In the genomic region with DNA sequence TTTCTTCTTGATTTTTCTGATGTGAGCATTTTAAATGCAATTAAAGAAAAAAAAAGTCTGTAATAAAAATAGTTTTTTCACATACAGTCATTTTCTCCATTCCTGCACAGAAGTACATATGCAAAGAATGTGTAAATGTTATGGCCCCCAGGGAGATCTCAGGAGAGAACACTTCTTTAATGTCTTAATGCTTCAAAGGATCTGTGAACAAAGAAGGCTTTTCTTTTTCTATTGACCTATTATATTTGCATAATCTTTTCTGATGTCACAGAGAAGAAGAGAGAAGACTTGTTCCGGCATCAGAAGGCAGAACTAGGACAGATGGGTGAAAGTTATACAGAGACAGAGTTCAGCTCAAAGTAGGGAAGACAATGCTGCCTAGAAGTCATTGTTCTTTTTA, we compare ENCODE assay signal across 28 cellular contexts.
"Had no signal": no experiment of that assay in that cellular context is flagged by ENCODE, and none has a peak within 500 bp of the region (broad histone marks: within the 10 kb centered on the region; RNA-seq: fewer than 3 reads in every experiment).

No MANE protein-coding gene starts in this region.

- H3K27ac ChIP-seq: ovary, prostate gland, sigmoid colon, stomach, suprapubic skin, tibial artery, upper lobe of right lung had no signal

- H3K4me3 ChIP-seq: ovary, prostate gland, sigmoid colon, stomach, suprapubic skin, tibial artery, upper lobe of right lung had no signal

- H3K4me1 ChIP-seq: prostate gland, stomach, suprapubic skin, tibial artery, upper lobe of right lung had no signal

- FAIRE-seq: endothelial cell of umbilical vein, kidney, small intestine had no signal

- H3K36me3 ChIP-seq: ovary, prostate gland, sigmoid colon, stomach, suprapubic skin, tibial artery, upper lobe of right lung had no signal

- H3K27me3 ChIP-seq: ovary, sigmoid colon, stomach, suprapubic skin, tibial artery, upper lobe of right lung had no signal

- H3K9me3 ChIP-seq: ovary, prostate gland, sigmoid colon, stomach, suprapubic skin, upper lobe of right lung had no signal

- DNase-seq: activated CD4-positive, alpha-beta memory T cell treated with anti-CD3 and anti-CD28 coated beads, Interleukin-2, amount 10 ng/mL, durations not matched to agents 7 days and 5 days; activated CD4-positive, alpha-beta T cell treated with anti-CD3 and anti-CD28 coated beads for 1 hour; activated CD4-positive, alpha-beta T cell treated with anti-CD3 and anti-CD28 coated beads, Interleukin-2, amount 10 ng/mL, durations not matched to agents 7 days and 5 days; activated gamma-delta T cell treated with Interleukin-2 at 50 U/mL for 16 hours; activated naive CD8-positive, alpha-beta T cell treated with anti-CD3 and anti-CD28 coated beads, Interleukin-2, amount 50 U/mL, for 24 hours; activated T-cell treated with anti-CD3 and anti-CD28 coated beads, Interleukin-2, amount 50 U/mL, for 4 hours; amygdala; caudate nucleus; cortex of kidney; head of caudate nucleus; hippocampal formation; immature natural killer cell; kidney; left colon; mammary epithelial cell; ovary; retina; sigmoid colon; small intestine; stimulated activated CD4-positive, alpha-beta T cell treated with anti-CD3 and anti-CD28 coated beads, Interleukin-1b, Interleukin-23, amount 100 ng/mL, for 48 hours; stimulated activated CD4-positive, alpha-beta T cell treated with anti-CD3 and anti-CD28 coated beads, Interleukin-4, amount 100 ng/mL, for 4 hours; stimulated activated CD8-positive, alpha-beta memory T cell treated with anti-CD3 and anti-CD28 coated beads, Interleukin-4, amount 100 ng/mL, for 48 hours; stomach; tibial artery; upper lobe of right lung had no signal
